In genomic region chr18:59902180-59902992, GRCh38 we compare ENCODE assay signal across 1 cellular context.
TF ChIP-seq lines count a peak whose summit lies in the region.

No MANE protein-coding gene starts in this region.

TF ChIP-seq in K562, 482 proteins besides CTCF, POLR2A, EP300 and RAD21 (continued from another document):
- no peak for TF ChIP-seq ZBTB2 (IDR thresholded peaks at IDR 0.05)
- no peak for TF ChIP-seq HNRNPUL1 (IDR thresholded peaks at IDR 0.05; ENCODE audit: low read length)
- no peak for TF ChIP-seq ZNF263 (CRISPR knock-in tag; IDR thresholded peaks at IDR 0.05; ENCODE audit: borderline replicate concordance)
- no peak for TF ChIP-seq MXI1 (IDR thresholded peaks at IDR 0.05; ENCODE audit: low read depth, low read length)
- no peak for TF ChIP-seq ZNF184 (CRISPR knock-in tag; IDR thresholded peaks at IDR 0.05)
- TF ChIP-seq DEAF1 (CRISPR knock-in tag; IDR thresholded peaks at IDR 0.05) = no peak
- no peak for TF ChIP-seq TAF15 (IDR thresholded peaks at IDR 0.05; ENCODE audit: low read depth, low read length)
- no peak for TF ChIP-seq ZBTB8A (IDR thresholded peaks at IDR 0.05; ENCODE audit: partially characterized antibody)
- TF ChIP-seq ZNF133 (CRISPR knock-in tag; IDR thresholded peaks at IDR 0.05) = no peak
- no peak for TF ChIP-seq MTA1 (IDR thresholded peaks at IDR 0.05; ENCODE audit: borderline replicate concordance)
- peak; percentile 28; the same call in 1 of the 2 replicates for TF ChIP-seq FOSL1 (tag; conservative IDR thresholded peaks at IDR 0.05)
- TF ChIP-seq ZBTB12 (CRISPR knock-in tag; IDR thresholded peaks at IDR 0.05) = no peak
